ENCODE assay signal across 8 cellular contexts in genomic region chr1:207084701-207085180, GRCh38. TPM values are rescaled to one million over a fixed set of nuclear protein-coding genes. Genes with fewer than 3 reads are reported as not detected.
DNase-seq lines count a peak whose midpoint lies in the region; ATAC-seq and TF ChIP-seq lines count a peak whose summit lies in the region.

No MANE protein-coding gene starts in this region.

- TF ChIP-seq EP300 in Ishikawa (IDR thresholded peaks at IDR 0.05; ENCODE audit: borderline replicate concordance) = no peak

- H3K27me3 ChIP-seq in SJCRH30 (0 out of 2 replicates have a peak, but pooled peaks cover 8% of the 10 kb centered on the region), heart right ventricle (no peaks in the 10 kb centered on the region)

- no peak overlapping the region for H3K4me3 ChIP-seq in SJCRH30
- H3K4me3 ChIP-seq in heart right ventricle = no peak overlapping the region
- H3K4me3 ChIP-seq in retinal pigment epithelial cell (ENCODE audit: low read length) = no peak overlapping the region

- 22 to 24% methylated on average over 8 of the region's 8 CpGs for WGBS in heart right ventricle, 2 donors

- no peak overlapping the region for H3K27ac Mint-ChIP-seq in activated naive CD4-positive, alpha-beta T cell treated with anti-CD3 and anti-CD28 coated beads, Interleukin-2, amount 50 U/mL, for 72 hours

- H3K27ac ChIP-seq in SJCRH30 = no peak overlapping the region
- no peak overlapping the region for H3K27ac ChIP-seq in heart right ventricle

- intact Hi-C loops in heart right ventricle (cut with DNase I) = loop anchor here (2.0 to 10.0 kb wide), 10 partner anchors 238 to 418 kb away; partner anchors contain the start of genes CR1 (in 4 of the 10) and CD55 (in 3 of the 10)

- ATAC-seq in activated naive CD4-positive, alpha-beta T cell treated with anti-CD3 and anti-CD28 coated beads, Interleukin-2, amount 50 U/mL, for 72 hours = peak; percentile 66 to 72
- peak in 7 of 8 donors; percentile 33 to 76 (median 66) for ATAC-seq in heart right ventricle

- peak; percentile 78 for TF ChIP-seq RAD21 in Ishikawa (IDR thresholded peaks at IDR 0.05; ENCODE audit: low read depth)

- H3K9me3 ChIP-seq in SJCRH30 (replicated peaks) (no peaks in the 10 kb centered on the region), heart right ventricle (no peaks in the 10 kb centered on the region)

- peak; percentile 68 for TF ChIP-seq CTCF in GM13976 (IDR thresholded peaks at IDR 0.05; ENCODE audit: borderline replicate concordance, control extremely low read depth, extremely low read depth, insufficient read depth, missing control alignments)
- TF ChIP-seq CTCF in heart right ventricle (IDR thresholded peaks at IDR 0.05) = peak; percentile 32 to 73 (median 61)
- peak; percentile 73 for TF ChIP-seq CTCF in retinal pigment epithelial cell (conservative IDR thresholded peaks at IDR 0.05; ENCODE audit: low read depth, low read length)

- no peaks in the 10 kb centered on the region for H3K9me3 Mint-ChIP-seq in activated naive CD4-positive, alpha-beta T cell treated with anti-CD3 and anti-CD28 coated beads, Interleukin-2, amount 50 U/mL, for 72 hours

- DNase-seq in AG08395 (ENCODE audit: low spot score) = peak; percentile 57
- DNase-seq in GM13976 (ENCODE audit: low spot score) = peak; percentile 59
- DNase-seq in SJCRH30 = peak; percentile 56 to 81
- DNase-seq in activated naive CD4-positive, alpha-beta T cell treated with anti-CD3 and anti-CD28 coated beads, Interleukin-2, amount 50 U/mL, for 72 hours (ENCODE audit: low spot score in 2 of 2) = peak in 1 of 2 donors; percentile 60
- peak in 1 of 2 donors; percentile 53 for DNase-seq in heart right ventricle
- peak; percentile 50 for DNase-seq in retinal pigment epithelial cell (ENCODE audit: low read depth)
- no peak for DNase-seq in middle frontal gyrus (ENCODE audit: extremely low spot score, low spot score)

- in situ Hi-C loops in GM13976 (cut with MboI; ENCODE audit: low sequenced_read_pairs, unreplicated experiment) = loop anchor here (5.0 to 25.0 kb wide), 2 partner anchors 323 to 403 kb away; partner anchors contain the start of gene CR1

- no peaks in the 10 kb centered on the region for H3K36me3 Mint-ChIP-seq in activated naive CD4-positive, alpha-beta T cell treated with anti-CD3 and anti-CD28 coated beads, Interleukin-2, amount 50 U/mL, for 72 hours

- no peaks in the 10 kb centered on the region for H3K36me3 ChIP-seq in SJCRH30
- H3K36me3 ChIP-seq in heart right ventricle = peaks cover 0 to 24% (median 0%) of the 10 kb centered on the region in 9 donors

- H3K4me1 ChIP-seq in SJCRH30 = 0 out of 2 replicates have a peak, but pooled peaks cover 5% of the 10 kb centered on the region
- peaks cover 0 to 13% (median 0%) of the 10 kb centered on the region in 9 donors for H3K4me1 ChIP-seq in heart right ventricle

TF ChIP-seq in Ishikawa, 13 proteins besides CTCF, POLR2A, EP300 and RAD21:
- TF ChIP-seq CREB1 (IDR thresholded peaks at IDR 0.05; ENCODE audit: low read depth) = no peak
- TF ChIP-seq YY1 (IDR thresholded peaks at IDR 0.05; ENCODE audit: low read depth) = no peak
- TF ChIP-seq ZBTB7A (IDR thresholded peaks at IDR 0.05; ENCODE audit: low read depth) = no peak
- no peak for TF ChIP-seq FOXM1 (IDR thresholded peaks at IDR 0.05; ENCODE audit: borderline replicate concordance, low read depth)
- TF ChIP-seq USF1 (IDR thresholded peaks at IDR 0.05) = no peak
- TF ChIP-seq REST (IDR thresholded peaks at IDR 0.05; ENCODE audit: low read depth) = no peak
- TF ChIP-seq NFIC (IDR thresholded peaks at IDR 0.05) = no peak
- TF ChIP-seq MAX (IDR thresholded peaks at IDR 0.05) = no peak
- no peak for TF ChIP-seq EGR1 (IDR thresholded peaks at IDR 0.05)
- TF ChIP-seq TAF1 (IDR thresholded peaks at IDR 0.05; ENCODE audit: low read depth) = no peak
- TF ChIP-seq TCF12 (IDR thresholded peaks at IDR 0.05; ENCODE audit: low read depth) = no peak
- TF ChIP-seq CEBPB (IDR thresholded peaks at IDR 0.05) = no peak
- TF ChIP-seq TEAD4 (IDR thresholded peaks at IDR 0.05) = no peak

RNA-seq across cellular contexts. Expression of gene C4BPB, which starts 3.9 kb away (rescaled TPM):
- not detected in 2 replicates for total RNA-seq in SJCRH30 (2014; rRNA removed; shearing (Covaris generic))
- total RNA-seq in activated naive CD4-positive, alpha-beta T cell treated with anti-CD3 and anti-CD28 coated beads, Interleukin-2, amount 50 U/mL, for 72 hours = 1 to 10 TPM; 8.3 to 8.9 TPM
- 1 to 10 TPM in 1 of 10 donors, under 1 TPM in 2, not detected in 7; 0.49 to 1.7 (median 0.57) TPM for total RNA-seq in heart right ventricle
- under 1 TPM in 1 of 2 donors, not detected in 1; 0.06 TPM for polyA plus RNA-seq in heart right ventricle

RNA-seq across cellular contexts. Expression of gene C4BPA, which starts 19.3 kb away (rescaled TPM):
- 0.05 and 0.06 TPM in 2 replicates for total RNA-seq in SJCRH30 (2014; rRNA removed; shearing (Covaris generic))
- not detected for total RNA-seq in activated naive CD4-positive, alpha-beta T cell treated with anti-CD3 and anti-CD28 coated beads, Interleukin-2, amount 50 U/mL, for 72 hours
- not detected for total RNA-seq in heart right ventricle
- polyA plus RNA-seq in heart right ventricle = not detected

RNA-seq across cellular contexts. Expression of gene PFKFB2, which starts 31.7 kb away (rescaled TPM):
- 0.68 and 1.0 TPM in 2 replicates for total RNA-seq in SJCRH30 (2014; rRNA removed; shearing (Covaris generic))
- total RNA-seq in activated naive CD4-positive, alpha-beta T cell treated with anti-CD3 and anti-CD28 coated beads, Interleukin-2, amount 50 U/mL, for 72 hours = 1 to 10 TPM; 3.8 to 6.9 TPM
- total RNA-seq in heart right ventricle = 100 to 1,000 TPM in 5 of 10 donors, 10 to 100 TPM in 5; 45.3 to 161 (median 89.5) TPM
- 10 to 100 TPM in 1 of 2 donors, 1 to 10 TPM in 1; 5.2 to 41.4 TPM for polyA plus RNA-seq in heart right ventricle

RNA-seq across cellular contexts. Expression of gene YOD1, which starts 33.7 kb away (rescaled TPM):
- 3.0 and 3.8 TPM in 2 replicates for total RNA-seq in SJCRH30 (2014; rRNA removed; shearing (Covaris generic))
- 10 to 100 TPM in 1 of 2 donors, 1 to 10 TPM in 1; 6.6 to 23.4 TPM for total RNA-seq in activated naive CD4-positive, alpha-beta T cell treated with anti-CD3 and anti-CD28 coated beads, Interleukin-2, amount 50 U/mL, for 72 hours
- total RNA-seq in heart right ventricle = 1 to 10 TPM; 4.1 to 9.1 (median 5.9) TPM
- 1 to 10 TPM; 2.6 to 3.7 TPM for polyA plus RNA-seq in heart right ventricle

RNA-seq across cellular contexts. Expression of gene C1orf116, which starts 52.2 kb away (rescaled TPM):
- total RNA-seq in SJCRH30 (2014; rRNA removed; shearing (Covaris generic)) = not detected in 2 replicates
- total RNA-seq in activated naive CD4-positive, alpha-beta T cell treated with anti-CD3 and anti-CD28 coated beads, Interleukin-2, amount 50 U/mL, for 72 hours = under 1 TPM in 1 of 2 donors, not detected in 1; 0.06 TPM
- total RNA-seq in heart right ventricle = 1 to 10 TPM in 1 of 10 donors, under 1 TPM in 9; 0.36 to 1.5 (median 0.65) TPM
- polyA plus RNA-seq in heart right ventricle = under 1 TPM; 0.07 to 0.16 TPM

Comparison
In these comparisons a context has a peak if more than half of its experiments do, and no peak if none do; other contexts are left out.
1. RNA of gene PFKFB2, which starts 31.7 kb away (total RNA-seq): 45.3 to 161 TPM in heart right ventricle; 3.8 to 6.9 TPM in activated naive CD4-positive, alpha-beta T cell treated with anti-CD3 and anti-CD28 coated beads, Interleukin-2, amount 50 U/mL, for 72 hours and 0.68 to 1.0 TPM in SJCRH30; every median in the first group is over 4 times any median in the second.
2. Peak in every context shown above with its lines, with median percentiles within 50 percentile points of each other: CTCF ChIP-seq.